8 cellular contexts compared by ENCODE assay signal in genomic region chr3:187112934-187113793, GRCh38. TPM values are rescaled to one million over a fixed set of nuclear protein-coding genes. Genes with fewer than 3 reads are reported as not detected.
DNase-seq lines count a peak whose midpoint lies in the region; ATAC-seq, FAIRE-seq and TF ChIP-seq lines count a peak whose summit lies in the region.

No MANE protein-coding gene starts in this region.

- TF ChIP-seq POLR2A in spleen (IDR thresholded peaks at IDR 0.05): no peak

- peak; percentile 35; the same call in 1 of the 2 replicates for TF ChIP-seq CTCF in GM12874 (IDR thresholded peaks at IDR 0.05; ENCODE audit: insufficient read depth, low read depth, low read length)
- TF ChIP-seq CTCF in fibroblast of mammary gland (conservative IDR thresholded peaks at IDR 0.05; ENCODE audit: control insufficient read depth, insufficient read depth, low read depth, low read length): peak; percentile 52
- TF ChIP-seq CTCF in spleen (IDR thresholded peaks at IDR 0.05 in 8 of 11, conservative IDR thresholded peaks at IDR 0.05 in 3 of 11): peak; percentile 24 to 72 (median 65)

- FAIRE-seq in RCC 7860 (lab: Jason Lieb, UNC): peak; percentile 35

- no peaks in the 10 kb centered on the region for H3K9me3 ChIP-seq in spleen

- intact Hi-C loops in spleen (cut with DNase I; ENCODE audit: low total_unique reads): loop anchor here (5.0 kb wide), 1 partner anchor 54 kb away; no protein-coding TSS in a partner anchor

- no peaks in the 10 kb centered on the region for H3K36me3 ChIP-seq in spleen

- peaks cover 0 to 6% (median 2%) of the 10 kb centered on the region in 6 donors for H3K4me1 ChIP-seq in spleen

- WGBS in spleen, 5 donors: 21 to 46% (median 25%) methylated on average over 2 of the region's 2 CpGs

- ATAC-seq in GM18498 (IDR thresholded peaks at IDR 0.05; ENCODE audit: unreplicated experiment): no peak

- peak; percentile 29 for DNase-seq in AG20443 (ENCODE audit: low spot score)
- no peak for DNase-seq in RCC 7860 (ENCODE audit: low spot score)
- DNase-seq in fibroblast of mammary gland (ENCODE audit: low read depth): peak; percentile 55
- DNase-seq in spleen: no peak
- DNase-seq in hippocampal formation (lab: John Stamatoyannopoulos, UW): no peak
- DNase-seq in NCI-H1694 (lab: John Stamatoyannopoulos, UW): no peak

- H3K27me3 ChIP-seq in spleen (replicated peaks in 1 of 7): no peaks in the 10 kb centered on the region

- no peak overlapping the region for H3K27ac ChIP-seq in spleen

- H3K4me3 ChIP-seq in fibroblast of mammary gland (ENCODE audit: control insufficient read depth, low read depth, low read length) (no peak overlapping the region), spleen (no peak overlapping the region)

RNA-seq across cellular contexts. Expression of gene RPL39L, which starts 26.1 kb away (rescaled TPM):
- total RNA-seq in spleen: 1 to 10 TPM; 1.9 to 4.9 (median 3.8) TPM
- polyA plus RNA-seq in spleen: 10 to 100 TPM in 2 of 3 donors, 1 to 10 TPM in 1; 5.6 to 10.9 (median 10.5) TPM

Comparison
In these comparisons a context has a peak if more than half of its experiments do, and no peak if none do; other contexts are left out.
1. DNase-seq: peak in AG20443 (single experiment) and fibroblast of mammary gland (single experiment); none in RCC 7860 (single experiment), spleen (single experiment), hippocampal formation (0 of 2) and NCI-H1694 (single experiment).
2. Peak in every context shown above with its lines, with median percentiles within 50 percentile points of each other: CTCF ChIP-seq.